22 cellular contexts compared by ENCODE assay signal in the genomic region with DNA sequence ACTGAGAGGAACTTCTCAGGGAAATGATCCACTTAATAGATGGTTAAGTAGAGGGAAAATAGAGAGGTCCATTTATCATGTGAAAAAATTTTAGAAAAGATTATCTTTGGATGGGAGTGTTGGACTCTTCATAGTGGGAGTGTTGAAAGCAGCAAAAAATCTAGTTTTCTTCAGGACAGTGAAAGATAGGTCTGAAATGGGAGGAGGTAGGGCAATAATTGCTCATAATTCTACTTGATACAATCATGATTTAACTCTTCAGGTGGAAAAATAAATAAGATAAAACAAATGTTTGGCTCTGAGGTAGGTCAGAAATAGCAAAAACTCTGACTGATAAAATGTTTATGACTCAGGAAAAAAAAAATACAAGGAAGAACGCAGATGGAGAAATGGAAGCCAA.
A peak's percentile ranks its signal among the peaks of the same experiment; 100 is the strongest.
DNase-seq lines count a peak whose midpoint lies in the region; ATAC-seq, FAIRE-seq and TF ChIP-seq lines count a peak whose summit lies in the region.
"Had no signal": no experiment of that assay in that cellular context is flagged by ENCODE, and none has a peak within 500 bp of the region (broad histone marks: within the 10 kb centered on the region; RNA-seq: fewer than 3 reads in every experiment).

No MANE protein-coding gene starts in this region.

- no peaks in the 10 kb centered on the region for H3K9me1 ChIP-seq in endothelial cell of umbilical vein (replicated peaks; ENCODE audit: control insufficient read depth, extremely low read depth, insufficient read depth, low read length)

- CTCF ChIA-PET in endothelial cell of umbilical vein (lab: Charles Lee) = interaction anchor here (1.0 to 1.1 kb wide), 3 partner anchors 18 to 401 kb away, joined by 3 to 4 read pairs (median 4); no protein-coding TSS in a partner anchor

- no peaks in the 10 kb centered on the region for H3K79me2 ChIP-seq in astrocyte (ENCODE audit: insufficient read depth, low read length)
- no peaks in the 10 kb centered on the region for H3K79me2 ChIP-seq in endothelial cell of umbilical vein (ENCODE audit: control insufficient read depth, insufficient read depth, low read length)

- peak overlapping the region; percentile 97 for H3K27ac Mint-ChIP-seq in astrocyte (ENCODE audit: unreplicated experiment)
- H3K27ac Mint-ChIP-seq: activated naive CD4-positive, alpha-beta T cell treated with anti-CD3 and anti-CD28 coated beads, Interleukin-2, amount 50 U/mL, for 24 hours; activated T-helper 1 cell treated with anti-CD3 and anti-CD28 coated beads, Interleukin-12 subunit alpha, Interleukin-12 subunit beta, Interleukin-2, Interleukin-4 antibody, amounts not matched to agents 30 ng/mL and 10 ng/mL and 1 ng/mL, durations not matched to agents 14 hours and 24 hours and 36 hours; CD8-positive, alpha-beta T cell; neural progenitor cell had no signal

- H3K4me1 ChIP-seq in astrocyte (ENCODE audit: insufficient read depth, low read length) (peaks cover 37% of the 10 kb centered on the region), endothelial cell of umbilical vein (ENCODE audit: control insufficient read depth, extremely low read depth, insufficient read depth, low read length) (peaks cover 39% of the 10 kb centered on the region), tibial nerve (peaks cover 0 to 46% (median 0%) of the 10 kb centered on the region in 4 donors), aorta (ENCODE audit: control insufficient read depth in 1 of 2, insufficient read depth in 2 of 2, low read length in 2 of 2) (no peaks in the 10 kb centered on the region)

- no peaks in the 10 kb centered on the region for H3K36me3 ChIP-seq in astrocyte (ENCODE audit: insufficient read depth, low read length)
- H3K36me3 ChIP-seq in endothelial cell of umbilical vein (ENCODE audit: control insufficient read depth in 2 of 2, extremely low read depth in 1 of 2, insufficient read depth in 2 of 2, low read length in 2 of 2) = no peaks in the 10 kb centered on the region
- no peaks in the 10 kb centered on the region for H3K36me3 ChIP-seq in tibial nerve
- no peaks in the 10 kb centered on the region for H3K36me3 ChIP-seq in aorta (ENCODE audit: control insufficient read depth in 1 of 2, insufficient read depth in 2 of 2, low read length in 1 of 2)
- H3K36me3 ChIP-seq: neural progenitor cell had no signal

- H2AFZ ChIP-seq in astrocyte (ENCODE audit: low read depth, low read length) = no peak overlapping the region
- H2AFZ ChIP-seq in endothelial cell of umbilical vein (ENCODE audit: low read depth, low read length) = no peak overlapping the region

- WGBS in tibial nerve, 2 donors = 62 to 70% methylated on average over 1 of the region's 1 CpG
- WGBS in aorta, 2 donors = 3 to 5% methylated on average over 1 of the region's 1 CpG

- no peaks in the 10 kb centered on the region for H4K20me1 ChIP-seq in astrocyte (ENCODE audit: insufficient read depth, low read length)
- no peaks in the 10 kb centered on the region for H4K20me1 ChIP-seq in endothelial cell of umbilical vein (replicated peaks; ENCODE audit: control insufficient read depth, extremely low read depth, insufficient read depth, low read length)

- POLR2A ChIA-PET in endothelial cell of umbilical vein (lab: Charles Lee) = no interaction called here

- H3K27me3 ChIP-seq in astrocyte (ENCODE audit: insufficient read depth, low read length) (no peaks in the 10 kb centered on the region), endothelial cell of umbilical vein (ENCODE audit: control insufficient read depth in 2 of 2, insufficient read depth in 2 of 2, low read length in 2 of 2) (no peaks in the 10 kb centered on the region), tibial nerve (no peaks in the 10 kb centered on the region), aorta (ENCODE audit: control insufficient read depth in 1 of 2, insufficient read depth in 2 of 2, low read length in 1 of 2) (no peaks in the 10 kb centered on the region)
- H3K27me3 ChIP-seq: neural progenitor cell had no signal

- H3K27ac ChIP-seq in astrocyte (ENCODE audit: low read depth, low read length) = peak overlapping the region; percentile 95
- peak overlapping the region; percentile 94 for H3K27ac ChIP-seq in endothelial cell of umbilical vein (ENCODE audit: insufficient read depth, low read depth, low read length)
- H3K27ac ChIP-seq in tibial nerve = peak overlapping the region; percentile 35 to 89 (median 77)
- peak overlapping the region in 1 of 2 donors; percentile 93 for H3K27ac ChIP-seq in aorta (ENCODE audit: low read depth in 1 of 2, low read length in 2 of 2)
- H3K27ac ChIP-seq: neural progenitor cell had no signal

- no peak overlapping the region for H3K4me3 Mint-ChIP-seq in astrocyte (ENCODE audit: unreplicated experiment)
- H3K4me3 Mint-ChIP-seq: activated naive CD4-positive, alpha-beta T cell treated with anti-CD3 and anti-CD28 coated beads, Interleukin-2, amount 50 U/mL, for 24 hours; activated T-helper 1 cell treated with anti-CD3 and anti-CD28 coated beads, Interleukin-12 subunit alpha, Interleukin-12 subunit beta, Interleukin-2, Interleukin-4 antibody, amounts not matched to agents 30 ng/mL and 10 ng/mL and 1 ng/mL, durations not matched to agents 14 hours and 24 hours and 36 hours; CD8-positive, alpha-beta T cell; neural progenitor cell had no signal

- H3K4me3 ChIP-seq in astrocyte (ENCODE audit: insufficient read depth, low read depth, low read length) (no peak overlapping the region), endothelial cell of umbilical vein (replicated peaks in 1 of 3; ENCODE audit: insufficient read depth in 1 of 3, low read depth in 1 of 3, low read length in 3 of 3) (no peak overlapping the region), tibial nerve (no peak overlapping the region), aorta (ENCODE audit: low read length in 2 of 2) (peak overlapping the region in 1 of 2 donors; percentile 26)
- H3K4me3 ChIP-seq: neural progenitor cell had no signal

- no peaks in the 10 kb centered on the region for H3K9me3 Mint-ChIP-seq in astrocyte (ENCODE audit: unreplicated experiment)
- H3K9me3 Mint-ChIP-seq: activated naive CD4-positive, alpha-beta T cell treated with anti-CD3 and anti-CD28 coated beads, Interleukin-2, amount 50 U/mL, for 24 hours; activated T-helper 1 cell treated with anti-CD3 and anti-CD28 coated beads, Interleukin-12 subunit alpha, Interleukin-12 subunit beta, Interleukin-2, Interleukin-4 antibody, amounts not matched to agents 30 ng/mL and 10 ng/mL and 1 ng/mL, durations not matched to agents 14 hours and 24 hours and 36 hours; CD8-positive, alpha-beta T cell; neural progenitor cell had no signal

- no TSS peak for BruUV-seq in endothelial cell of umbilical vein (replicated peaks; lab: Mats Ljungman, UMichigan)

- H3K9ac ChIP-seq in astrocyte (ENCODE audit: low read length) = peak overlapping the region; percentile 70
- H3K9ac ChIP-seq in endothelial cell of umbilical vein (replicated peaks; ENCODE audit: extremely low read depth, insufficient read depth, low read length) = no peak overlapping the region
- H3K9ac ChIP-seq: neural progenitor cell had no signal

- no peaks in the 10 kb centered on the region for H3K9me3 ChIP-seq in astrocyte (ENCODE audit: insufficient read depth, low read depth, low read length)
- no peaks in the 10 kb centered on the region for H3K9me3 ChIP-seq in endothelial cell of umbilical vein (replicated peaks; ENCODE audit: control insufficient read depth, insufficient read depth, low read length)
- no peaks in the 10 kb centered on the region for H3K9me3 ChIP-seq in tibial nerve
- no peaks in the 10 kb centered on the region for H3K9me3 ChIP-seq in aorta (ENCODE audit: control insufficient read depth, low read length)

- no peaks in the 10 kb centered on the region for H3K27me3 Mint-ChIP-seq in astrocyte (ENCODE audit: low read depth, unreplicated experiment)

- TF ChIP-seq POLR2A in endothelial cell of umbilical vein (IDR thresholded peaks at IDR 0.05; ENCODE audit: low read depth, low read length) (no peak), tibial nerve (IDR thresholded peaks at IDR 0.05) (no peak)

- DNase-seq in astrocyte (ENCODE audit: low read depth) = peak; percentile 28
- DNase-seq in endothelial cell of umbilical vein (ENCODE audit: low read depth, low spot score) = no peak
- DNase-seq in omental fat pad (ENCODE audit: low spot score) = no peak
- no peak for DNase-seq in tibial nerve (ENCODE audit: low spot score in 2 of 2)
- no peak for DNase-seq in aorta
- DNase-seq in NCI-H2107 treated with DMSO at 0.1 percent for 48 hours (lab: John Stamatoyannopoulos, UW; ENCODE audit: unreplicated experiment) = no peak
- DNase-seq in NCI-H748 treated with DMSO at 0.1 percent for 48 hours (lab: John Stamatoyannopoulos, UW) = no peak
- no peak for DNase-seq in DMS53 treated with DMSO at 0.1 percent for 48 hours (lab: John Stamatoyannopoulos, UW; ENCODE audit: unreplicated experiment)
- DNase-seq: activated CD4-positive, alpha-beta T cell treated with anti-CD3 and anti-CD28 coated beads for 1 hour; CD8-positive, alpha-beta T cell; DMS153; foreskin melanocyte; GDM1; NCI-H1105; NCI-H2081; NCI-H510A treated with DMSO at 0.1 percent for 48 hours; substantia nigra; SW 1271 had no signal

- intact Hi-C loops in endothelial cell of umbilical vein (cut with micrococcal nuclease) (loop anchor here (1.0 kb wide), 1 partner anchor 9 kb away; no protein-coding TSS in a partner anchor), aorta (cut with DNase I) (loop anchor here (5.0 to 10.0 kb wide), 6 partner anchors 85 to 885 kb away; a partner anchor contains a TSS)

- TF ChIP-seq CTCF in astrocyte (IDR thresholded peaks at IDR 0.05; ENCODE audit: insufficient read depth, low read depth, low read length) = no peak
- TF ChIP-seq CTCF in endothelial cell of umbilical vein (IDR thresholded peaks at IDR 0.05; ENCODE audit: extremely low read depth in 1 of 2, insufficient read depth in 1 of 2, low read depth in 1 of 2, low read length in 2 of 2) = no peak
- TF ChIP-seq CTCF in omental fat pad (IDR thresholded peaks at IDR 0.05) = no peak
- TF ChIP-seq CTCF in tibial nerve (IDR thresholded peaks at IDR 0.05) = no peak

- FAIRE-seq in astrocyte (lab: Jason Lieb, UNC) (no peak), endothelial cell of umbilical vein (lab: Jason Lieb, UNC) (no peak)
- FAIRE-seq: HepG2 had no signal

- ATAC-seq in omental fat pad (ENCODE audit: low FRiP score) = peak; percentile 41
- no peak for ATAC-seq in aorta (ENCODE audit: low FRiP score)
- ATAC-seq: CD8-positive, alpha-beta T cell; HepG2 had no signal

- dilution Hi-C loops in endothelial cell of umbilical vein (cut with MboI; ENCODE audit: extremely low pct_ligation_motif_present, low sequenced_read_pairs) = no loop called here

- H3K36me3 Mint-ChIP-seq in astrocyte (ENCODE audit: low read depth, unreplicated experiment) = no peaks in the 10 kb centered on the region
- H3K36me3 Mint-ChIP-seq: activated naive CD4-positive, alpha-beta T cell treated with anti-CD3 and anti-CD28 coated beads, Interleukin-2, amount 50 U/mL, for 24 hours; CD8-positive, alpha-beta T cell; neural progenitor cell had no signal

- H3K4me2 ChIP-seq in astrocyte (ENCODE audit: low read length) = peak overlapping the region; percentile 68
- H3K4me2 ChIP-seq in endothelial cell of umbilical vein (ENCODE audit: insufficient read depth, low read length) = peak overlapping the region; percentile 74
- H3K4me2 ChIP-seq: neural progenitor cell had no signal

- H3K4me1 Mint-ChIP-seq in astrocyte (ENCODE audit: low read depth, unreplicated experiment) = peaks cover 49% of the 10 kb centered on the region
- H3K4me1 Mint-ChIP-seq: activated naive CD4-positive, alpha-beta T cell treated with anti-CD3 and anti-CD28 coated beads, Interleukin-2, amount 50 U/mL, for 24 hours had no signal

- no peak for TF ChIP-seq EP300 in tibial nerve (IDR thresholded peaks at IDR 0.05)
